ENCODE assay signal across 18 cellular contexts in the genomic region with DNA sequence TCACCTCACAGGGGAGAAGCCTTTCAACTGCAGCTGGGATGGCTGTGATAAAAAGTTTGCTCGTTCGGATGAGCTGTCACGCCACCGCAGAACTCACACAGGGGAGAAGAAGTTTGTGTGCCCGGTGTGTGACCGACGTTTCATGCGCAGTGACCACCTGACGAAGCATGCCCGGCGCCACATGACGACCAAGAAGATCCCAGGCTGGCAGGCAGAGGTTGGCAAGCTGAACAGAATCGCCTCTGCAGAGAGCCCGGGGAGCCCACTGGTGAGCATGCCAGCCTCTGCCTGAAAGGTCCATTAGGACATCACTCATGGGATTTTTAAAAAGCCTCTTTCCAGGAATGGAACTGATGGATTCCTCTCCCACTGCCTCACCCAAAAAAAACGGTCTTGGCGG. TPM values are rescaled to one million over a fixed set of nuclear protein-coding genes. Genes with fewer than 3 reads are reported as not detected.
DNase-seq lines count a peak whose midpoint lies in the region; ATAC-seq, FAIRE-seq and TF ChIP-seq lines count a peak whose summit lies in the region.
"Had no signal": no experiment of that assay in that cellular context is flagged by ENCODE, and none has a peak within 500 bp of the region (broad histone marks: within the 10 kb centered on the region; RNA-seq: fewer than 3 reads in every experiment).

No MANE protein-coding gene starts in this region.

- intact Hi-C loops in right lobe of liver (cut with DNase I), result loop anchor here (5.0 to 10.0 kb wide), 2 partner anchors 247 to 385 kb away; no protein-coding TSS in a partner anchor
- intact Hi-C loops in HepG2 (cut with micrococcal nuclease; ENCODE audit: unreplicated experiment), result no loop called here
- intact Hi-C loops in aorta (cut with DNase I), result no loop called here
- intact Hi-C loops in PC-9 (cut with micrococcal nuclease; ENCODE audit: unreplicated experiment), result loop anchor here (10.0 kb wide), 1 partner anchor 417 kb away; a partner anchor contains a TSS
- intact Hi-C loops in ascending aorta (cut with DNase I), result no loop called here

- no peak overlapping the region for H3K9ac ChIP-seq in HepG2 (ENCODE audit: insufficient read depth, low read depth, low read length)

- H3F3A ChIP-seq in PC-9 (ENCODE audit: insufficient read depth, low read depth), result peaks cover 19% of the 10 kb centered on the region

- H3K9me2 ChIP-seq in PC-9 (ENCODE audit: insufficient read depth), result no peaks in the 10 kb centered on the region

- no peak for FAIRE-seq in HepG2 (lab: Jason Lieb, UNC)
- FAIRE-seq: A204.1 had no signal

- H3K79me2 ChIP-seq in HepG2 (ENCODE audit: insufficient read depth, low read length) (no peaks in the 10 kb centered on the region), osteoblast (ENCODE audit: insufficient read depth, low read length) (peaks cover 5% of the 10 kb centered on the region), PC-9 (ENCODE audit: low read depth) (peaks cover 12% of the 10 kb centered on the region; the same call in 1 of the 2 replicates)

- no peak for TF ChIP-seq RAD21 in HepG2 (CRISPR knock-in tag; IDR thresholded peaks at IDR 0.05)

- no peak overlapping the region for H3K4me3 ChIP-seq in right lobe of liver
- no peak overlapping the region for H3K4me3 ChIP-seq in HepG2 (replicated peaks in 1 of 3; ENCODE audit: insufficient read depth in 1 of 3, low read depth in 2 of 3, low read length in 3 of 3)
- no peak overlapping the region for H3K4me3 ChIP-seq in osteoblast (ENCODE audit: insufficient read depth, low read length)
- H3K4me3 ChIP-seq in aorta (ENCODE audit: low read length in 2 of 2), result no peak overlapping the region
- no peak overlapping the region for H3K4me3 ChIP-seq in PC-9
- no peak overlapping the region for H3K4me3 ChIP-seq in ascending aorta

- H3K9me3 Mint-ChIP-seq in chondrocyte (ENCODE audit: low read depth), result no peaks in the 10 kb centered on the region
- H3K9me3 Mint-ChIP-seq: CD14-positive monocyte; CD4-positive, alpha-beta memory T cell; H9 had no signal

- TF ChIP-seq POLR2A in right lobe of liver (IDR thresholded peaks at IDR 0.05) (no peak), HepG2 (IDR thresholded peaks at IDR 0.05; ENCODE audit: insufficient read depth in 1 of 2, low read depth in 2 of 2, low read length in 2 of 2) (no peak)

- H4K20me1 ChIP-seq in HepG2 (ENCODE audit: insufficient read depth, low read length), result peaks cover 9% of the 10 kb centered on the region; the same call in 1 of the 2 replicates
- no peaks in the 10 kb centered on the region for H4K20me1 ChIP-seq in osteoblast (ENCODE audit: insufficient read depth, low read length)
- H4K20me1 ChIP-seq in PC-9 (ENCODE audit: insufficient read depth), result peaks cover 5% of the 10 kb centered on the region

- peak in 2 of 3 donors; percentile 4 to 49 for DNase-seq in right lobe of liver
- DNase-seq in HepG2 (ENCODE audit: low spot score), result no peak
- DNase-seq in chondrocyte (ENCODE audit: low spot score), result peak; percentile 64
- peak; percentile 21 for DNase-seq in osteoblast (ENCODE audit: insufficient read length, low spot score, missing footprints)
- peak; percentile 24 to 41 for DNase-seq in aorta
- no peak for DNase-seq in PC-9
- no peak for DNase-seq in activated effector memory CD4-positive, alpha-beta T cell treated with Interleukin-2 at 50 U/mL for 16 hours
- DNase-seq in ascending aorta (ENCODE audit: low spot score in 2 of 2), result no peak
- DNase-seq: ACHN; BE2C; CD4-positive, alpha-beta memory T cell; DMS153; DMS79; GF-D8; GOT3; H9 had no signal

- peaks cover 18% of the 10 kb centered on the region for H3K36me3 Mint-ChIP-seq in chondrocyte (ENCODE audit: low read depth)

- H3K27me3 ChIP-seq in right lobe of liver, result no peaks in the 10 kb centered on the region
- peaks cover 0 to 3% of the 10 kb centered on the region in 2 experiments; a peak in 1 of 5 replicates for H3K27me3 ChIP-seq in HepG2 (ENCODE audit: control insufficient read depth in 1 of 2, insufficient read depth in 2 of 2, low read length in 2 of 2)
- H3K27me3 ChIP-seq in osteoblast (ENCODE audit: insufficient read depth, low read length), result no peaks in the 10 kb centered on the region
- H3K27me3 ChIP-seq in aorta (ENCODE audit: control insufficient read depth in 1 of 2, insufficient read depth in 2 of 2, low read length in 1 of 2), result no peaks in the 10 kb centered on the region
- no peaks in the 10 kb centered on the region for H3K27me3 ChIP-seq in PC-9 (ENCODE audit: insufficient read depth, low read depth)
- no peaks in the 10 kb centered on the region for H3K27me3 ChIP-seq in ascending aorta
- H3K27me3 ChIP-seq: BE2C had no signal

- H3K27ac ChIP-seq in right lobe of liver, result no peak overlapping the region
- no peak overlapping the region for H3K27ac ChIP-seq in HepG2 (ENCODE audit: extremely low read length, insufficient read depth, low read length)
- H3K27ac ChIP-seq in osteoblast (ENCODE audit: low read depth, low read length), result no peak overlapping the region
- H3K27ac ChIP-seq in aorta (ENCODE audit: low read depth in 1 of 2, low read length in 2 of 2), result no peak overlapping the region
- H3K27ac ChIP-seq in PC-9, result no peak overlapping the region
- H3K27ac ChIP-seq in ascending aorta, result no peak overlapping the region

- peaks cover 3 to 60% (median 42%) of the 10 kb centered on the region in 4 donors for H3K36me3 ChIP-seq in right lobe of liver
- H3K36me3 ChIP-seq in HepG2 (replicated peaks in 1 of 2; ENCODE audit: control insufficient read depth in 1 of 2, insufficient read depth in 2 of 2, low read length in 2 of 2), result peaks cover 4 to 17% of the 10 kb centered on the region in 2 experiments; a peak in 4 of 5 replicates
- peaks cover 36% of the 10 kb centered on the region for H3K36me3 ChIP-seq in osteoblast (ENCODE audit: insufficient read depth, low read length)
- H3K36me3 ChIP-seq in aorta (ENCODE audit: control insufficient read depth in 1 of 2, insufficient read depth in 2 of 2, low read length in 1 of 2), result peaks cover 0 to 7% of the 10 kb centered on the region in 2 donors
- peaks cover 35% of the 10 kb centered on the region; the same call in 1 of the 2 replicates for H3K36me3 ChIP-seq in PC-9 (ENCODE audit: low read depth)
- H3K36me3 ChIP-seq in ascending aorta, result peaks cover 27 to 65% of the 10 kb centered on the region in 2 donors

- no peak overlapping the region for H3K4me3 Mint-ChIP-seq in chondrocyte (ENCODE audit: unreplicated experiment)
- H3K4me3 Mint-ChIP-seq: CD14-positive monocyte; CD4-positive, alpha-beta memory T cell; H9 had no signal

- BruUV-seq in HepG2 (replicated peaks; lab: Mats Ljungman, UMichigan), result no TSS peak
- no TSS peak for BruUV-seq in PC-9 (replicated peaks; lab: Mats Ljungman, UMichigan)

- ATAC-seq in right lobe of liver, result no peak
- ATAC-seq in HepG2, result no peak
- ATAC-seq in aorta (ENCODE audit: low FRiP score), result no peak

- H3K4me2 ChIP-seq in HepG2 (ENCODE audit: low read depth, low read length), result no peak overlapping the region
- H3K4me2 ChIP-seq in osteoblast (ENCODE audit: insufficient read depth, low read length), result no peak overlapping the region
- H3K4me2 ChIP-seq in PC-9, result no peak overlapping the region

- peaks cover 6% of the 10 kb centered on the region for H3K4me1 Mint-ChIP-seq in chondrocyte (ENCODE audit: low read depth)

- in situ Hi-C loops in HepG2 (cut with HindIII; ENCODE audit: extremely low pct_ligation_motif_present, low pct_unique_long_range_greater_than_20kb), result no loop called here

- TF ChIP-seq CTCF in right lobe of liver (IDR thresholded peaks at IDR 0.05), result no peak
- TF ChIP-seq CTCF in HepG2 (CRISPR knock-in tag; IDR thresholded peaks at IDR 0.05), result no peak
- TF ChIP-seq CTCF in chondrocyte (IDR thresholded peaks at IDR 0.05), result no peak
- no peak for TF ChIP-seq CTCF in osteoblast (IDR thresholded peaks at IDR 0.05; ENCODE audit: extremely low read depth, low read depth, low read length)
- no peak for TF ChIP-seq CTCF in PC-9 (conservative IDR thresholded peaks at IDR 0.05)
- TF ChIP-seq CTCF in ascending aorta (IDR thresholded peaks at IDR 0.05), result no peak

- POLR2A ChIA-PET in HepG2 (lab: Yijun Ruan, JAX), result no interaction called here
- POLR2A ChIA-PET in PC-9 (lab: Charles Lee; ENCODE audit: unreplicated experiment), result no interaction called here

- peaks cover 0 to 26% (median 13%) of the 10 kb centered on the region in 4 donors for H3K4me1 ChIP-seq in right lobe of liver
- H3K4me1 ChIP-seq in HepG2 (ENCODE audit: insufficient read depth, low read length), result peaks cover 10% of the 10 kb centered on the region
- peaks cover 9% of the 10 kb centered on the region for H3K4me1 ChIP-seq in osteoblast (ENCODE audit: insufficient read depth, low read length)
- H3K4me1 ChIP-seq in aorta (ENCODE audit: control insufficient read depth in 1 of 2, insufficient read depth in 2 of 2, low read length in 2 of 2), result no peaks in the 10 kb centered on the region
- peaks cover 10% of the 10 kb centered on the region; the same call in 1 of the 2 replicates for H3K4me1 ChIP-seq in PC-9 (replicated peaks; ENCODE audit: insufficient read depth)
- peaks cover 0 to 14% of the 10 kb centered on the region in 2 donors for H3K4me1 ChIP-seq in ascending aorta

- TF ChIP-seq EP300 in HepG2 (IDR thresholded peaks at IDR 0.05; ENCODE audit: low read depth in 2 of 2, low read length in 2 of 2), result no peak
- TF ChIP-seq EP300 in HepG2 (CRISPR knock-in tag; IDR thresholded peaks at IDR 0.05; ENCODE audit: borderline replicate concordance), result no peak

- H3K27ac Mint-ChIP-seq in chondrocyte (ENCODE audit: unreplicated experiment), result no peak overlapping the region
- H3K27ac Mint-ChIP-seq: CD14-positive monocyte, H9 had no signal

- WGBS in right lobe of liver (ENCODE audit: insufficient coverage, low coverage, low lambda C conversion rate, missing lambda C conversion rate), result 89% methylated on average over 16 of the region's 16 CpGs
- 89% methylated on average over 14 of the region's 16 CpGs for WGBS in HepG2 (ENCODE audit: low lambda C conversion rate)
- WGBS in aorta, 2 donors, result 81 to 91% methylated on average over 16 of the region's 16 CpGs

- H2AFZ ChIP-seq in HepG2 (ENCODE audit: low read length), result no peak overlapping the region
- no peak overlapping the region for H2AFZ ChIP-seq in osteoblast (ENCODE audit: low read length)
- no peak overlapping the region for H2AFZ ChIP-seq in PC-9

- CTCF ChIA-PET in HepG2 (lab: Yijun Ruan, JAX; ENCODE audit: low intra/inter-chr PET ratio, low total read pairs), result no interaction called here
- CTCF ChIA-PET in PC-9 (lab: Charles Lee), result no interaction called here

- no peaks in the 10 kb centered on the region for H3K9me3 ChIP-seq in right lobe of liver
- no peaks in the 10 kb centered on the region for H3K9me3 ChIP-seq in HepG2 (ENCODE audit: low read length)
- no peaks in the 10 kb centered on the region for H3K9me3 ChIP-seq in osteoblast (ENCODE audit: low read depth, low read length)
- no peaks in the 10 kb centered on the region for H3K9me3 ChIP-seq in aorta (ENCODE audit: control insufficient read depth, low read length)
- no peaks in the 10 kb centered on the region for H3K9me3 ChIP-seq in PC-9 (ENCODE audit: insufficient read depth, low read depth)
- no peaks in the 10 kb centered on the region for H3K9me3 ChIP-seq in ascending aorta
- H3K9me3 ChIP-seq: BE2C had no signal

- H3K27me3 Mint-ChIP-seq in chondrocyte (ENCODE audit: low read depth), result no peaks in the 10 kb centered on the region

RNA-seq across cellular contexts. Expression of a gene that starts 8.9 kb away (rescaled TPM):
- 10 to 100 TPM; 10.9 to 40.1 (median 27.8) TPM for total RNA-seq in right lobe of liver
- 2.5 and 3.1 TPM in 2 replicates for total RNA-seq in HepG2 (2016; rRNA removed; fragmentation: Illumina TruSeq; extraction: Trizol)
- 0.53 and 0.71 TPM in 2 replicates for total RNA-seq in HepG2 (2016; cell fraction: cytosol; rRNA removed; fragmentation: Illumina TruSeq; extraction: Trizol; ENCODE audit: low read depth)
- 2.6 and 2.9 TPM in 2 replicates for total RNA-seq in HepG2 (2016; cell fraction: insoluble cytoplasmic fraction; rRNA removed; fragmentation: Illumina TruSeq; extraction: Trizol)
- 3.0 and 3.1 TPM in 2 replicates for total RNA-seq in HepG2 (2016; cell fraction: membrane; rRNA removed; fragmentation: Illumina TruSeq; extraction: Trizol)
- 2.7 and 3.1 TPM in 2 replicates for total RNA-seq in HepG2 (2016; cell fraction: nucleus; rRNA removed; fragmentation: Illumina TruSeq; extraction: Trizol)
- polyA plus RNA-seq in HepG2 (2011; rRNA removed), result 11.8 and 16.9 TPM in 2 replicates
- 5.0 and 9.2 TPM in 2 replicates for polyA plus RNA-seq in HepG2 (2011; cell fraction: cytosol; rRNA removed)
- 5.8 and 9.5 TPM in 2 replicates for polyA plus RNA-seq in HepG2 (2011; cell fraction: nucleus; rRNA removed)
- 8.7 and 11.2 TPM in 2 replicates for polyA plus RNA-seq in HepG2 (2012)
- polyA plus RNA-seq in HepG2 (2016; cell fraction: cytosol; fragmentation: Illumina TruSeq; extraction: Trizol; ENCODE audit: low read depth), result 0.48 and 0.57 TPM in 2 replicates
- polyA plus RNA-seq in HepG2 (2016; cell fraction: insoluble cytoplasmic fraction; fragmentation: Illumina TruSeq; extraction: Trizol; ENCODE audit: low read depth), result 2.9 and 3.2 TPM in 2 replicates
- polyA plus RNA-seq in HepG2 (2016; cell fraction: membrane; fragmentation: Illumina TruSeq; extraction: Trizol; ENCODE audit: low read depth), result 1.8 and 2.0 TPM in 2 replicates
- 4.8 and 5.6 TPM in 2 replicates for polyA plus RNA-seq in HepG2 (2016; cell fraction: nucleus; fragmentation: Illumina TruSeq; extraction: Trizol; ENCODE audit: insufficient read depth, low read depth)
- 22.9 and 78.5 TPM in 2 replicates for polyA minus RNA-seq in HepG2 (2011; rRNA and poly(A)+ RNA removed; ENCODE audit: low replicate concordance)
- 5.3 and 10.4 TPM in 2 replicates for polyA minus RNA-seq in HepG2 (2011; cell fraction: cytosol; rRNA and poly(A)+ RNA removed)
- 7.1 and 10.8 TPM in 2 replicates for polyA minus RNA-seq in HepG2 (2011; cell fraction: nucleus; rRNA and poly(A)+ RNA removed)
- 10.7 to 16.2 TPM (median 15.2 TPM) in 3 replicates for total RNA-seq in chondrocyte
- total RNA-seq in osteoblast, result 6.8 and 8.3 TPM in 2 replicates
- 10 to 100 TPM; 30.7 to 33.6 TPM for total RNA-seq in aorta
- 10 to 100 TPM in 1 of 2 donors, 1 to 10 TPM in 1; 7.8 to 10.2 TPM for polyA plus RNA-seq in aorta
- 10.9 and 14.6 TPM in 2 replicates for total RNA-seq in PC-9 (2021)
- 37.6 TPM for total RNA-seq in ascending aorta

RNA-seq across cellular contexts. Expression of a gene that starts 28.0 kb away (rescaled TPM):
- total RNA-seq in right lobe of liver (under 1 TPM; 0.26 to 0.99 (median 0.55) TPM), HepG2 (2016; rRNA removed; fragmentation: Illumina TruSeq; extraction: Trizol) (not detected in 2 replicates), chondrocyte (4.9 to 7.0 TPM (median 5.4 TPM) in 3 replicates), osteoblast (0.36 and 1.5 TPM in 2 replicates), aorta (10 to 100 TPM; 11.4 to 13.9 TPM), PC-9 (2021) (0.43 and 0.61 TPM in 2 replicates), ascending aorta (13.8 TPM)
- 0.09 TPM in 1 of 2 replicates, not detected in the other for total RNA-seq in HepG2 (2016; cell fraction: cytosol; rRNA removed; fragmentation: Illumina TruSeq; extraction: Trizol; ENCODE audit: low read depth)
- not detected in 2 replicates for total RNA-seq in HepG2 (2016; cell fraction: insoluble cytoplasmic fraction; rRNA removed; fragmentation: Illumina TruSeq; extraction: Trizol)
- total RNA-seq in HepG2 (2016; cell fraction: membrane; rRNA removed; fragmentation: Illumina TruSeq; extraction: Trizol), result 0.14 TPM in 1 of 2 replicates, not detected in the other
- not detected in 2 replicates for total RNA-seq in HepG2 (2016; cell fraction: nucleus; rRNA removed; fragmentation: Illumina TruSeq; extraction: Trizol)
- polyA plus RNA-seq in HepG2 (2011; rRNA removed) (0.04 TPM in 2 replicates), aorta (10 to 100 TPM; 14.7 to 16.4 TPM)
- 0.04 and 0.12 TPM in 2 replicates for polyA plus RNA-seq in HepG2 (2011; cell fraction: cytosol; rRNA removed)
- polyA plus RNA-seq in HepG2 (2011; cell fraction: nucleus; rRNA removed), result 0.03 TPM in 1 of 2 replicates, not detected in the other
- 0.13 TPM in 1 of 2 replicates, not detected in the other for polyA plus RNA-seq in HepG2 (2012)
- not detected in 2 replicates for polyA plus RNA-seq in HepG2 (2016; cell fraction: cytosol; fragmentation: Illumina TruSeq; extraction: Trizol; ENCODE audit: low read depth)
- polyA plus RNA-seq in HepG2 (2016; cell fraction: insoluble cytoplasmic fraction; fragmentation: Illumina TruSeq; extraction: Trizol; ENCODE audit: low read depth), result not detected in 2 replicates
- polyA plus RNA-seq in HepG2 (2016; cell fraction: membrane; fragmentation: Illumina TruSeq; extraction: Trizol; ENCODE audit: low read depth), result not detected in 2 replicates
- not detected in 2 replicates for polyA plus RNA-seq in HepG2 (2016; cell fraction: nucleus; fragmentation: Illumina TruSeq; extraction: Trizol; ENCODE audit: insufficient read depth, low read depth)
- 0.16 TPM in 1 of 2 replicates, not detected in the other for polyA minus RNA-seq in HepG2 (2011; rRNA and poly(A)+ RNA removed; ENCODE audit: low replicate concordance)
- not detected in 2 replicates for polyA minus RNA-seq in HepG2 (2011; cell fraction: cytosol; rRNA and poly(A)+ RNA removed)
- polyA minus RNA-seq in HepG2 (2011; cell fraction: nucleus; rRNA and poly(A)+ RNA removed), result not detected in 2 replicates
- total RNA-seq: CD4-positive, alpha-beta memory T cell had no signal
- polyA plus RNA-seq: CD14-positive monocyte; CD4-positive, alpha-beta memory T cell had no signal

Comparison
In these comparisons a context has a peak if more than half of its experiments do, and no peak if none do; other contexts are left out.
1. DNase-seq: peak in right lobe of liver (2 of 3), chondrocyte (single experiment), osteoblast (single experiment) and aorta (2 of 2); none in HepG2 (single experiment), PC-9 (0 of 2), activated effector memory CD4-positive, alpha-beta T cell treated with Interleukin-2 at 50 U/mL for 16 hours (single experiment) and ascending aorta (0 of 2).
2. intact Hi-C loops: an anchor here in right lobe of liver (5.0 to 10.0 kb wide) and PC-9 (10.0 kb wide); none called in HepG2, aorta and ascending aorta.